In genomic region chr19:40279120-40279551, GRCh38 we compare ENCODE assay signal across 12 cellular contexts. TPM values are rescaled to one million over a fixed set of nuclear protein-coding genes. Genes with fewer than 3 reads are reported as not detected.
DNase-seq lines count a peak whose midpoint lies in the region; ATAC-seq, FAIRE-seq and TF ChIP-seq lines count a peak whose summit lies in the region.
"Had no signal": no experiment of that assay in that cellular context is flagged by ENCODE, and none has a peak within 500 bp of the region (broad histone marks: within the 10 kb centered on the region; RNA-seq: fewer than 3 reads in every experiment).

No MANE protein-coding gene starts in this region.

- no peaks in the 10 kb centered on the region for H3K27me3 Mint-ChIP-seq in activated T-cell treated with anti-CD3 and anti-CD28 coated beads, Interleukin-2, amount 50 U/mL, for 4 hours (ENCODE audit: low read depth)
- no peaks in the 10 kb centered on the region for H3K27me3 Mint-ChIP-seq in type B pancreatic cell

- intact Hi-C loops in colonic mucosa (cut with DNase I) (no loop called here), kidney (cut with DNase I) (no loop called here), gastrocnemius medialis (cut with DNase I; ENCODE audit: low total_unique reads) (no loop called here)

- ATAC-seq in gastrocnemius medialis (peak in 1 of 2 donors; percentile 29), HG02884 (IDR thresholded peaks at IDR 0.05; ENCODE audit: unreplicated experiment) (no peak)
- ATAC-seq in activated T-cell treated with anti-CD3 and anti-CD28 coated beads, Interleukin-2, amount 50 U/mL, for 4 hours: no peak
- ATAC-seq: activated CD8-positive, alpha-beta T cell treated with anti-CD3 and anti-CD28 coated beads, Interleukin-2, amount 10 ng/mL, durations not matched to agents 7 days and 5 days; Panc1; stimulated activated naive CD8-positive, alpha-beta T cell treated with anti-CD3 and anti-CD28 coated beads, Interleukin-15, Interleukin-2, amounts not matched to agents 100 U/mL and 50 U/mL, for 24 hours had no signal

- peaks cover 75% of the 10 kb centered on the region for H3K4me1 Mint-ChIP-seq in activated T-cell treated with anti-CD3 and anti-CD28 coated beads, Interleukin-2, amount 50 U/mL, for 4 hours (ENCODE audit: low read depth)
- peaks cover 37% of the 10 kb centered on the region for H3K4me1 Mint-ChIP-seq in type B pancreatic cell (ENCODE audit: unreplicated experiment)

- no peak for TF ChIP-seq POLR2A in gastrocnemius medialis (IDR thresholded peaks at IDR 0.05)

- H3K27ac ChIP-seq in C4-2B: peak overlapping the region; percentile 86; the same call in 1 of the 2 replicates
- peak overlapping the region; percentile 75 for H3K27ac ChIP-seq in colonic mucosa
- H3K27ac ChIP-seq in kidney (ENCODE audit: low read depth in 2 of 2, low read length in 2 of 2): peak overlapping the region; percentile 67 to 79
- peak overlapping the region; percentile 89 to 99 (median 95) for H3K27ac ChIP-seq in gastrocnemius medialis

- H3K4me1 ChIP-seq in colonic mucosa: peaks cover 19% of the 10 kb centered on the region
- peaks cover 52 to 66% of the 10 kb centered on the region in 2 donors for H3K4me1 ChIP-seq in kidney (ENCODE audit: control insufficient read depth in 1 of 2, insufficient read depth in 1 of 2, low read depth in 1 of 2, low read length in 2 of 2)
- peaks cover 79 to 84% of the 10 kb centered on the region in 2 donors for H3K4me1 ChIP-seq in gastrocnemius medialis

- H3K36me3 Mint-ChIP-seq in activated T-cell treated with anti-CD3 and anti-CD28 coated beads, Interleukin-2, amount 50 U/mL, for 4 hours (ENCODE audit: insufficient read depth): no peaks in the 10 kb centered on the region
- H3K36me3 Mint-ChIP-seq in type B pancreatic cell: no peaks in the 10 kb centered on the region

- H3K4me3 ChIP-seq in colonic mucosa (no peak overlapping the region), kidney (ENCODE audit: low read length in 2 of 2) (peak overlapping the region in 1 of 2 donors; percentile 37), gastrocnemius medialis (peak overlapping the region; percentile 21 to 41 (median 30))

- FAIRE-seq in kidney (lab: Jason Lieb, UNC): no peak

- TF ChIP-seq CTCF in C4-2B (conservative IDR thresholded peaks at IDR 0.05): no peak
- no peak for TF ChIP-seq CTCF in colonic mucosa (IDR thresholded peaks at IDR 0.05)
- no peak for TF ChIP-seq CTCF in kidney (IDR thresholded peaks at IDR 0.05; ENCODE audit: borderline replicate concordance, extremely low read depth, insufficient read depth)
- TF ChIP-seq CTCF in gastrocnemius medialis (IDR thresholded peaks at IDR 0.05 in 4 of 5, conservative IDR thresholded peaks at IDR 0.05 in 1 of 5): no peak
- TF ChIP-seq CTCF in type B pancreatic cell (conservative IDR thresholded peaks at IDR 0.05): no peak

- DNase-seq in colonic mucosa (peak; percentile 37), kidney (peak; percentile 90), gastrocnemius medialis (peak in 1 of 2 donors; percentile 58), CD1c-positive myeloid dendritic cell (ENCODE audit: extremely low spot score) (no peak), type B pancreatic cell (ENCODE audit: extremely low spot score, unreplicated experiment) (no peak)
- DNase-seq in activated T-cell treated with anti-CD3 and anti-CD28 coated beads, Interleukin-2, amount 50 U/mL, for 4 hours: no peak
- DNase-seq: activated CD8-positive, alpha-beta T cell treated with anti-CD3 and anti-CD28 coated beads, Interleukin-2, amount 10 ng/mL, durations not matched to agents 7 days and 5 days; Kasumi-1; stimulated activated naive CD8-positive, alpha-beta T cell treated with anti-CD3 and anti-CD28 coated beads, Interleukin-15, Interleukin-2, amounts not matched to agents 100 U/mL and 50 U/mL, for 24 hours had no signal

- no peak overlapping the region for H3K27ac Mint-ChIP-seq in type B pancreatic cell

- H3K9me3 Mint-ChIP-seq in activated T-cell treated with anti-CD3 and anti-CD28 coated beads, Interleukin-2, amount 50 U/mL, for 4 hours: no peaks in the 10 kb centered on the region
- H3K9me3 Mint-ChIP-seq in type B pancreatic cell: no peaks in the 10 kb centered on the region

- no peaks in the 10 kb centered on the region for H3K9me3 ChIP-seq in colonic mucosa
- no peaks in the 10 kb centered on the region for H3K9me3 ChIP-seq in kidney (ENCODE audit: control insufficient read depth in 1 of 2, low read length in 2 of 2)
- H3K9me3 ChIP-seq in gastrocnemius medialis: no peaks in the 10 kb centered on the region

- H3K9ac ChIP-seq in colonic mucosa (ENCODE audit: low read depth in 2 of 2, low read length in 2 of 2) (peak overlapping the region; percentile 13 to 58), kidney (ENCODE audit: low read length in 2 of 2) (peak overlapping the region; percentile 28 to 68)

- no peak overlapping the region for H3K4me3 Mint-ChIP-seq in activated T-cell treated with anti-CD3 and anti-CD28 coated beads, Interleukin-2, amount 50 U/mL, for 4 hours
- no peak overlapping the region for H3K4me3 Mint-ChIP-seq in type B pancreatic cell
- H3K4me3 Mint-ChIP-seq: activated CD8-positive, alpha-beta T cell treated with anti-CD3 and anti-CD28 coated beads, Interleukin-2, amount 10 ng/mL, durations not matched to agents 7 days and 5 days had no signal

- H3K27me3 ChIP-seq in colonic mucosa (no peaks in the 10 kb centered on the region), gastrocnemius medialis (no peaks in the 10 kb centered on the region)

- in situ Hi-C loops in gastrocnemius medialis (cut with MboI; ENCODE audit: low sequenced_read_pairs in 4 of 4): no loop called here

- H3K36me3 ChIP-seq in colonic mucosa (no peaks in the 10 kb centered on the region), kidney (ENCODE audit: control insufficient read depth in 1 of 2, insufficient read depth in 2 of 2, low read length in 2 of 2) (no peaks in the 10 kb centered on the region), gastrocnemius medialis (no peaks in the 10 kb centered on the region)

RNA-seq across cellular contexts. Expression of gene AKT2, which starts 6.0 kb away (rescaled TPM):
- 100 to 1,000 TPM in 1 of 2 donors, 10 to 100 TPM in 1; 95.4 to 119 TPM for total RNA-seq in colonic mucosa
- total RNA-seq in kidney: 154 TPM
- polyA plus RNA-seq in kidney (ENCODE audit: insufficient read depth, low read depth, low replicate concordance): 75.0 TPM
- total RNA-seq in gastrocnemius medialis: 100 to 1,000 TPM in 2 of 4 donors, 10 to 100 TPM in 2; 88.0 to 387 (median 102) TPM
- 100 to 1,000 TPM; 147 to 158 (median 151) TPM for total RNA-seq in activated T-cell treated with anti-CD3 and anti-CD28 coated beads, Interleukin-2, amount 50 U/mL, for 4 hours
- 138 and 149 TPM in 2 replicates for total RNA-seq in type B pancreatic cell (ENCODE audit: low replicate concordance)

RNA-seq across cellular contexts. Expression of gene CCNP, which starts 52.6 kb away (rescaled TPM):
- total RNA-seq in colonic mucosa (under 1 TPM; 0.50 to 0.64 TPM), kidney (1.2 TPM), gastrocnemius medialis (not detected), type B pancreatic cell (ENCODE audit: low replicate concordance) (0.60 and 0.98 TPM in 2 replicates)
- polyA plus RNA-seq in kidney (ENCODE audit: insufficient read depth, low read depth, low replicate concordance): 2.1 TPM
- under 1 TPM in 2 of 3 donors, not detected in 1; 0.32 to 0.43 TPM for total RNA-seq in activated T-cell treated with anti-CD3 and anti-CD28 coated beads, Interleukin-2, amount 50 U/mL, for 4 hours

Comparison
In these comparisons a context has a peak if more than half of its experiments do, and no peak if none do; other contexts are left out.
1. DNase-seq: peak in colonic mucosa (single experiment) and kidney (single experiment); none in CD1c-positive myeloid dendritic cell (single experiment), activated T-cell treated with anti-CD3 and anti-CD28 coated beads, Interleukin-2, amount 50 U/mL, for 4 hours (single experiment) and type B pancreatic cell (single experiment).
2. Peak in every context shown above with its lines, with median percentiles within 50 percentile points of each other: H3K27ac ChIP-seq.